ENCODE assay signal across 11 cellular contexts in genomic region chr12:92556141-92556540, GRCh38.
A peak's percentile ranks its signal among the peaks of the same experiment; 100 is the strongest.
DNase-seq lines count a peak whose midpoint lies in the region; ATAC-seq lines count a peak whose summit lies in the region.
"Had no signal": no experiment of that assay in that cellular context is flagged by ENCODE, and none has a peak within 500 bp of the region (broad histone marks: within the 10 kb centered on the region; RNA-seq: fewer than 3 reads in every experiment).

No MANE protein-coding gene starts in this region.

- H3K27me3 Mint-ChIP-seq in activated T-cell treated with anti-CD3 and anti-CD28 coated beads, Interleukin-2, amount 50 U/mL, for 24 hours, result no peaks in the 10 kb centered on the region

- H3K4me3 Mint-ChIP-seq in activated T-cell treated with anti-CD3 and anti-CD28 coated beads, Interleukin-2, amount 50 U/mL, for 24 hours, result peak overlapping the region; percentile 65
- H3K4me3 Mint-ChIP-seq in stimulated activated effector memory CD8-positive, alpha-beta T cell treated with anti-CD3 and anti-CD28 coated beads, Interleukin-12 subunit alpha, Interleukin-12 subunit beta, amount 100 ng/mL, for 72 hours, result peak overlapping the region; percentile 67

- H3K9me3 Mint-ChIP-seq in activated T-cell treated with anti-CD3 and anti-CD28 coated beads, Interleukin-2, amount 50 U/mL, for 24 hours, result peaks cover 15% of the 10 kb centered on the region
- no peaks in the 10 kb centered on the region for H3K9me3 Mint-ChIP-seq in stimulated activated effector memory CD8-positive, alpha-beta T cell treated with anti-CD3 and anti-CD28 coated beads, Interleukin-12 subunit alpha, Interleukin-12 subunit beta, amount 100 ng/mL, for 72 hours

- H3K27ac Mint-ChIP-seq in activated T-cell treated with anti-CD3 and anti-CD28 coated beads, Interleukin-2, amount 50 U/mL, for 24 hours, result peak overlapping the region; percentile 91
- no peak overlapping the region for H3K27ac Mint-ChIP-seq in stimulated activated effector memory CD8-positive, alpha-beta T cell treated with anti-CD3 and anti-CD28 coated beads, Interleukin-12 subunit alpha, Interleukin-12 subunit beta, amount 100 ng/mL, for 72 hours

- no peak for DNase-seq in activated T-cell treated with anti-CD3 and anti-CD28 coated beads, Interleukin-2, amount 50 U/mL, for 24 hours
- DNase-seq in activated T-cell treated with anti-CD3 and anti-CD28 coated beads, Interleukin-2, amount 50 U/mL, for 48 hours, result no peak
- DNase-seq in NAMALWA (ENCODE audit: low spot score), result peak; percentile 20
- DNase-seq in stimulated activated effector memory CD8-positive, alpha-beta T cell treated with anti-CD3 and anti-CD28 coated beads, Interleukin-12 subunit alpha, Interleukin-12 subunit beta, amount 100 ng/mL, for 72 hours (ENCODE audit: low spot score in 2 of 2), result no peak
- no peak for DNase-seq in DMS153 (lab: John Stamatoyannopoulos, UW)
- DNase-seq in cerebellar nuclear complex (lab: John Stamatoyannopoulos, UW), result no peak
- no peak for DNase-seq in NCI-H2171 treated with DMSO at 0.1 percent for 48 hours (lab: John Stamatoyannopoulos, UW)
- DNase-seq: activated CD8-positive, alpha-beta memory T cell treated with anti-CD3 and anti-CD28 coated beads for 24 hours; central memory CD4-positive, alpha-beta T cell; mesendoderm had no signal

- peaks cover 18% of the 10 kb centered on the region for H3K36me3 Mint-ChIP-seq in activated T-cell treated with anti-CD3 and anti-CD28 coated beads, Interleukin-2, amount 50 U/mL, for 24 hours (ENCODE audit: low read depth)
- H3K36me3 Mint-ChIP-seq in stimulated activated effector memory CD8-positive, alpha-beta T cell treated with anti-CD3 and anti-CD28 coated beads, Interleukin-12 subunit alpha, Interleukin-12 subunit beta, amount 100 ng/mL, for 72 hours, result peaks cover 25% of the 10 kb centered on the region

- peak; percentile 23 for ATAC-seq in GM21619 (IDR thresholded peaks at IDR 0.05; ENCODE audit: unreplicated experiment)
- ATAC-seq in stimulated activated effector memory CD8-positive, alpha-beta T cell treated with anti-CD3 and anti-CD28 coated beads, Interleukin-12 subunit alpha, Interleukin-12 subunit beta, amount 100 ng/mL, for 72 hours, result no peak

- peaks cover 60% of the 10 kb centered on the region for H3K4me1 Mint-ChIP-seq in activated T-cell treated with anti-CD3 and anti-CD28 coated beads, Interleukin-2, amount 50 U/mL, for 24 hours (ENCODE audit: low read depth)
- H3K4me1 Mint-ChIP-seq in stimulated activated effector memory CD8-positive, alpha-beta T cell treated with anti-CD3 and anti-CD28 coated beads, Interleukin-12 subunit alpha, Interleukin-12 subunit beta, amount 100 ng/mL, for 72 hours, result peaks cover 30% of the 10 kb centered on the region
